ENCODE assay signal across 2 cellular contexts in genomic region chr5:154517781-154518437, GRCh38.
TF ChIP-seq lines count a peak whose summit lies in the region.

No MANE protein-coding gene starts in this region.

TF ChIP-seq in A549, 52 proteins besides CTCF, POLR2A, EP300 and RAD21:
- TF ChIP-seq ZC3H11A (IDR thresholded peaks at IDR 0.05): no peak
- no peak for TF ChIP-seq TFCP2L1 (CRISPR knock-in tag; IDR thresholded peaks at IDR 0.05)
- TF ChIP-seq USF2 (IDR thresholded peaks at IDR 0.05): no peak
- TF ChIP-seq ZFP36 (IDR thresholded peaks at IDR 0.05; ENCODE audit: borderline replicate concordance, partially characterized antibody): peak; percentile 61
- no peak for TF ChIP-seq SMC3 (IDR thresholded peaks at IDR 0.05)
- TF ChIP-seq NPAS2 (CRISPR knock-in tag; IDR thresholded peaks at IDR 0.05; ENCODE audit: borderline replicate concordance): no peak
- no peak for TF ChIP-seq ATOH8 (CRISPR knock-in tag; IDR thresholded peaks at IDR 0.05; ENCODE audit: low read depth)
- no peak for TF ChIP-seq CBX8 (IDR thresholded peaks at IDR 0.05)
TF ChIP-seq in A549: peak in this region for 1.

TF ChIP-seq in H1, 55 proteins besides CTCF, POLR2A, EP300 and RAD21:
- no peak for TF ChIP-seq CHD1 (IDR thresholded peaks at IDR 0.05; ENCODE audit: low read depth, low read length)
- TF ChIP-seq RXRA (IDR thresholded peaks at IDR 0.05; ENCODE audit: insufficient read depth, low read depth, low read length): no peak
- peak; percentile 50; the same call in 1 of the 2 replicates for TF ChIP-seq KDM1A (IDR thresholded peaks at IDR 0.05; ENCODE audit: borderline replicate concordance, low read length)
- no peak for TF ChIP-seq MAX (IDR thresholded peaks at IDR 0.05)
- TF ChIP-seq GTF2F1 (IDR thresholded peaks at IDR 0.05; ENCODE audit: borderline replicate concordance, low read depth, low read length): no peak
